Comparison of ENCODE assay signal across 8 cellular contexts in genomic region chr17:57408064-57408811, GRCh38.
DNase-seq lines count a peak whose midpoint lies in the region; ATAC-seq and TF ChIP-seq lines count a peak whose summit lies in the region.

No MANE protein-coding gene starts in this region.

- H3K9me3 Mint-ChIP-seq in activated naive CD4-positive, alpha-beta T cell treated with anti-CD3 and anti-CD28 coated beads, Interleukin-2, amount 10 ng/mL, durations not matched to agents 7 days and 5 days, result no peaks in the 10 kb centered on the region
- H3K9me3 Mint-ChIP-seq in immature natural killer cell, result no peaks in the 10 kb centered on the region

- no peaks in the 10 kb centered on the region for H3K27me3 Mint-ChIP-seq in activated naive CD4-positive, alpha-beta T cell treated with anti-CD3 and anti-CD28 coated beads, Interleukin-2, amount 10 ng/mL, durations not matched to agents 7 days and 5 days
- H3K27me3 Mint-ChIP-seq in immature natural killer cell (ENCODE audit: low read depth in 3 of 3), result peaks cover 0 to 4% (median 0%) of the 10 kb centered on the region in 3 donors

- TF ChIP-seq POLR2A in gastrocnemius medialis (IDR thresholded peaks at IDR 0.05) (no peak), heart left ventricle (IDR thresholded peaks at IDR 0.05) (no peak)

- no peak for TF ChIP-seq CTCF in HL-60 (IDR thresholded peaks at IDR 0.05; ENCODE audit: insufficient read depth, low read length)
- TF ChIP-seq CTCF in gastrocnemius medialis (IDR thresholded peaks at IDR 0.05 in 4 of 5, conservative IDR thresholded peaks at IDR 0.05 in 1 of 5), result no peak
- TF ChIP-seq CTCF in heart left ventricle (IDR thresholded peaks at IDR 0.05), result no peak

- H3K4me3 ChIP-seq in HL-60 (replicated peaks; ENCODE audit: insufficient read depth, low read length) (no peak overlapping the region), gastrocnemius medialis (no peak overlapping the region), heart left ventricle (peak overlapping the region in 1 of 12 donors; percentile 25)

- H3K27me3 ChIP-seq in HL-60 (ENCODE audit: insufficient read depth, poor library complexity, severe bottlenecking) (no peaks in the 10 kb centered on the region), gastrocnemius medialis (no peaks in the 10 kb centered on the region), heart left ventricle (no peaks in the 10 kb centered on the region)

- DNase-seq in activated naive CD4-positive, alpha-beta T cell treated with anti-CD3 and anti-CD28 coated beads, Interleukin-2, amount 10 ng/mL, durations not matched to agents 7 days and 5 days, result peak; percentile 58
- DNase-seq in activated naive CD4-positive, alpha-beta T cell treated with Interleukin-2 at 50 U/mL for 16 hours, result no peak
- DNase-seq in HL-60 (ENCODE audit: low read depth in 1 of 2, low spot score in 1 of 2) (peak in 1 of 2 experiments; percentile 74), T follicular helper cell (ENCODE audit: low read depth) (peak; percentile 6), immature natural killer cell (no peak), gastrocnemius medialis (no peak), heart left ventricle (no peak), KBM-7 (no peak)

- H3K36me3 ChIP-seq in gastrocnemius medialis, result no peaks in the 10 kb centered on the region
- no peaks in the 10 kb centered on the region for H3K36me3 ChIP-seq in heart left ventricle

- H3K36me3 Mint-ChIP-seq in activated naive CD4-positive, alpha-beta T cell treated with anti-CD3 and anti-CD28 coated beads, Interleukin-2, amount 10 ng/mL, durations not matched to agents 7 days and 5 days, result peaks cover 16% of the 10 kb centered on the region
- peaks cover 5 to 27% (median 12%) of the 10 kb centered on the region in 3 donors for H3K36me3 Mint-ChIP-seq in immature natural killer cell

- intact Hi-C loops in gastrocnemius medialis (cut with DNase I; ENCODE audit: low total_unique reads), result loop anchor here (5.0 kb wide), 1 partner anchor 121 kb away; no protein-coding TSS in a partner anchor
- intact Hi-C loops in heart left ventricle (cut with DNase I), result no loop called here

- H3K4me1 ChIP-seq in gastrocnemius medialis, result peaks cover 54 to 68% of the 10 kb centered on the region in 2 donors
- peaks cover 0 to 52% (median 29%) of the 10 kb centered on the region in 12 donors for H3K4me1 ChIP-seq in heart left ventricle

- H3K9me3 ChIP-seq in gastrocnemius medialis (no peaks in the 10 kb centered on the region), heart left ventricle (no peaks in the 10 kb centered on the region)

- ATAC-seq in gastrocnemius medialis (no peak), heart left ventricle (no peak)

- H3K27ac Mint-ChIP-seq in activated naive CD4-positive, alpha-beta T cell treated with anti-CD3 and anti-CD28 coated beads, Interleukin-2, amount 10 ng/mL, durations not matched to agents 7 days and 5 days, result peak overlapping the region; percentile 62
- H3K27ac Mint-ChIP-seq in immature natural killer cell, result peak overlapping the region in 1 of 6 donors; percentile 41

- peaks cover 32% of the 10 kb centered on the region for H3K4me1 Mint-ChIP-seq in activated naive CD4-positive, alpha-beta T cell treated with anti-CD3 and anti-CD28 coated beads, Interleukin-2, amount 10 ng/mL, durations not matched to agents 7 days and 5 days
- H3K4me1 Mint-ChIP-seq in immature natural killer cell, result peaks cover 17 to 34% of the 10 kb centered on the region in 2 donors

- no peak overlapping the region for H3K4me3 Mint-ChIP-seq in activated naive CD4-positive, alpha-beta T cell treated with anti-CD3 and anti-CD28 coated beads, Interleukin-2, amount 10 ng/mL, durations not matched to agents 7 days and 5 days
- H3K4me3 Mint-ChIP-seq in immature natural killer cell, result peak overlapping the region in 4 of 5 donors; percentile 6 to 53 (median 32)

- 78 to 88% (median 87%) methylated on average over 13 of the region's 13 CpGs for WGBS in heart left ventricle, 4 donors

- CTCF ChIA-PET in activated naive CD4-positive, alpha-beta T cell treated with anti-CD3 and anti-CD28 coated beads, Interleukin-2, amount 10 ng/mL, durations not matched to agents 7 days and 5 days (lab: Charles Lee), result interaction anchor here (0.7 to 2.6 kb wide), 5 partner anchors 10 to 331 kb away, joined by 3 to 14 read pairs (median 6); no protein-coding TSS in a partner anchor

- in situ Hi-C loops in gastrocnemius medialis (cut with MboI; ENCODE audit: low sequenced_read_pairs in 4 of 4), result no loop called here
- in situ Hi-C loops in KBM-7 (cut with MboI; ENCODE audit: low pct_unique_long_range_greater_than_20kb, low sequenced_read_pairs), result no loop called here

- H3K27ac ChIP-seq in HL-60 (replicated peaks), result peak overlapping the region; percentile 75
- peak overlapping the region in 1 of 4 donors; percentile 82 for H3K27ac ChIP-seq in gastrocnemius medialis
- no peak overlapping the region for H3K27ac ChIP-seq in heart left ventricle

Comparison
In these comparisons a context has a peak if more than half of its experiments do, and no peak if none do; other contexts are left out.
1. DNase-seq: peak in activated naive CD4-positive, alpha-beta T cell treated with anti-CD3 and anti-CD28 coated beads, Interleukin-2, amount 10 ng/mL, durations not matched to agents 7 days and 5 days (single experiment) and T follicular helper cell (single experiment); none in activated naive CD4-positive, alpha-beta T cell treated with Interleukin-2 at 50 U/mL for 16 hours (single experiment), immature natural killer cell (0 of 3), gastrocnemius medialis (0 of 2), heart left ventricle (0 of 5) and KBM-7 (single experiment).